In the genomic region with DNA sequence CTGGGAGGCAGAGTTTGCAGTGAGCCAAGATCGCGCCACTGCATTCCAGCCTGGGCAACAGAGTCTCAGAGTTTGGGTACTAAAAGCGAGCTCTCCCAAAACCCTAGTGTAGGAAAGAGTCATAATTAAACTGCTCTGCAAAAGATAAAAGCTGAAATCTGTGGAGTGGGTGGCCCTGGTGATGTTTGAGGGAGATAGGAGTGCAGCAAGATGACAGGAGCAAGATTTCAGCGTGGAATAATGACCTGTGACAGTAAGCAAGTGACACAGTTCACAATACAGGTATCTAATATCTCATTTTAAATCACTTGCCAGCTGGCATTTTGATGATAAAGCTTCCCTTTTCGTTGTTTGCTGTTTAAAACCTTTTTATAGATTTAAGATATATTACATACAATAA, we compare ENCODE assay signal across 3 cellular contexts.
"Had no signal": no experiment of that assay in that cellular context is flagged by ENCODE, and none has a peak within 500 bp of the region (broad histone marks: within the 10 kb centered on the region; RNA-seq: fewer than 3 reads in every experiment).

No MANE protein-coding gene starts in this region.

- DNase-seq: GDM1, GF-D8 had no signal

- H3K4me3 ChIP-seq: GM12878 had no signal

- ATAC-seq: GM12878 had no signal
